14 cellular contexts compared by ENCODE assay signal in the genomic region with DNA sequence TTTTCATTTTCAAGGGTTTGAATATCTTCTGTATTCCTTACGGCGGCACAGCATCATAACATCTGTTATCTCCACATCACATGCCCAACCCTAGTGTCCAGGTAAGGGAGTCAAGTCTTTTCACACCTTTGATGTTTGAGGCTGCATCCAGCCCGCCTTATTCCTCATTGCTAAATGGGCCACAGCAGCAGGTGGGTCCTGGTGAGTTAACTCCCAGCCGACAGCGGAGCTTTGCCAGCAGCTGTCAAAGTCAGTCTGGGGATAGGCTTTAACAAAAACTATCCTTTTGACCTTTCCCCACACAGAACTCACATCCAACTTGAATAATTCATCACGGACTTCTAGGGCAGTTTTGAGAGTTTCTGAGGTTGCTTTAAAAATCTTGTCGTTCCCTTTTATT.
DNase-seq lines count a peak whose midpoint lies in the region; ATAC-seq, FAIRE-seq and TF ChIP-seq lines count a peak whose summit lies in the region.
"Had no signal": no experiment of that assay in that cellular context is flagged by ENCODE, and none has a peak within 500 bp of the region (broad histone marks: within the 10 kb centered on the region; RNA-seq: fewer than 3 reads in every experiment).

No MANE protein-coding gene starts in this region.

- H3K4me3 ChIP-seq in endodermal cell (ENCODE audit: low read length), result no peak overlapping the region
- H3K4me3 ChIP-seq: GM23248 had no signal

- no peaks in the 10 kb centered on the region for H3K9me3 ChIP-seq in endodermal cell (ENCODE audit: control insufficient read depth, low read length)
- H3K9me3 ChIP-seq: Caco-2 had no signal

- H3K4me1 Mint-ChIP-seq in endodermal cell, result peaks cover 6% of the 10 kb centered on the region
- H3K4me1 Mint-ChIP-seq in nephron, result peaks cover 37% of the 10 kb centered on the region

- DNase-seq in DMS 273 (lab: John Stamatoyannopoulos, UW; ENCODE audit: unreplicated experiment) (peak; percentile 7), DMS 273 treated with DMSO at 0.1 percent for 48 hours (lab: John Stamatoyannopoulos, UW) (no peak), NCI-H69 (lab: John Stamatoyannopoulos, UW) (peak; percentile 12), endodermal cell (peak; percentile 37), GM13976 (ENCODE audit: low spot score) (no peak), urothelium cell line (ENCODE audit: low spot score) (no peak)
- DNase-seq: Caco-2; CD8-positive, alpha-beta memory T cell; GM23248; H7 had no signal

- no peak for FAIRE-seq in urothelium cell line (lab: Jason Lieb, UNC)
- FAIRE-seq: GM18507 had no signal

- no peaks in the 10 kb centered on the region for H3K4me1 ChIP-seq in endodermal cell (ENCODE audit: control insufficient read depth, insufficient read depth, low read length)
- H3K4me1 ChIP-seq: Caco-2 had no signal

- H3K27me3 ChIP-seq in endodermal cell (ENCODE audit: control insufficient read depth, insufficient read depth, low read length, poor library complexity, severe bottlenecking), result peaks cover 77% of the 10 kb centered on the region

- TF ChIP-seq CTCF in endodermal cell (conservative IDR thresholded peaks at IDR 0.05) (no peak), nephron (IDR thresholded peaks at IDR 0.05; ENCODE audit: unreplicated experiment in 3 of 3) (no peak), GM13976 (IDR thresholded peaks at IDR 0.05; ENCODE audit: borderline replicate concordance, control extremely low read depth, extremely low read depth, insufficient read depth, missing control alignments) (no peak)

- in situ Hi-C loops in GM13976 (cut with MboI; ENCODE audit: low sequenced_read_pairs, unreplicated experiment), result no loop called here

- H3K4me3 Mint-ChIP-seq in endodermal cell (no peak overlapping the region), nephron (peak overlapping the region in 1 of 3 experiments; percentile 7)
- H3K4me3 Mint-ChIP-seq: CD8-positive, alpha-beta memory T cell had no signal

- no peaks in the 10 kb centered on the region for H3K36me3 ChIP-seq in endodermal cell (ENCODE audit: control insufficient read depth, insufficient read depth, low read length)

- WGBS in endodermal cell (ENCODE audit: insufficient coverage in 1 of 2, insufficient read length in 1 of 2), 2 experiments, result 92% methylated on average over 7 of the region's 7 CpGs; no CpG with 5 or more reads in 1 of the 2 experiments

- H3K9ac ChIP-seq in endodermal cell (ENCODE audit: extremely low read depth, low read length, poor library complexity, severe bottlenecking), result no peak overlapping the region
- H3K9ac ChIP-seq: GM23248 had no signal

- no peaks in the 10 kb centered on the region for H3K9me3 Mint-ChIP-seq in endodermal cell
- H3K9me3 Mint-ChIP-seq in nephron, result no peaks in the 10 kb centered on the region
- H3K9me3 Mint-ChIP-seq: CD8-positive, alpha-beta memory T cell had no signal

- no peak overlapping the region for H3K27ac ChIP-seq in endodermal cell (ENCODE audit: low read depth, low read length)
- H3K27ac ChIP-seq: 22Rv1, GM23248 had no signal

- ATAC-seq in HG02623 (IDR thresholded peaks at IDR 0.05; ENCODE audit: unreplicated experiment), result no peak

- H3K36me3 Mint-ChIP-seq in endodermal cell (ENCODE audit: low read depth) (no peaks in the 10 kb centered on the region), nephron (ENCODE audit: low read depth) (no peaks in the 10 kb centered on the region)
- H3K36me3 Mint-ChIP-seq: CD8-positive, alpha-beta memory T cell had no signal

- peaks cover 74% of the 10 kb centered on the region for H3K27me3 Mint-ChIP-seq in endodermal cell (ENCODE audit: insufficient read depth)
- H3K27me3 Mint-ChIP-seq in nephron (ENCODE audit: low read depth), result peaks cover 3% of the 10 kb centered on the region

- no peak overlapping the region for H3K27ac Mint-ChIP-seq in endodermal cell
- peak overlapping the region; percentile 17 to 66 (median 19) for H3K27ac Mint-ChIP-seq in nephron

Comparison
In these comparisons a context has a peak if more than half of its experiments do, and no peak if none do; other contexts are left out.
1. DNase-seq: peak in DMS 273 (single experiment), NCI-H69 (single experiment) and endodermal cell (single experiment); none in DMS 273 treated with DMSO at 0.1 percent for 48 hours (single experiment), GM13976 (single experiment) and urothelium cell line (single experiment).